Comparison of ENCODE assay signal across 8 cellular contexts in genomic region chr11:34359548-34359891, GRCh38. TPM values are rescaled to one million over a fixed set of nuclear protein-coding genes. Genes with fewer than 3 reads are reported as not detected.
DNase-seq lines count a peak whose midpoint lies in the region; ATAC-seq and TF ChIP-seq lines count a peak whose summit lies in the region.

No MANE protein-coding gene starts in this region.

- no peak for ATAC-seq in GM18511 (IDR thresholded peaks at IDR 0.05; ENCODE audit: unreplicated experiment)

- H3K9me3 ChIP-seq in DOHH2 (ENCODE audit: control insufficient read depth, insufficient read depth, low read length) (no peaks in the 10 kb centered on the region), Loucy (ENCODE audit: insufficient read depth, low read depth, low read length) (no peaks in the 10 kb centered on the region), ectodermal cell (ENCODE audit: control insufficient read depth, low read length) (no peaks in the 10 kb centered on the region), osteoblast (ENCODE audit: low read depth, low read length) (no peaks in the 10 kb centered on the region)

- no peaks in the 10 kb centered on the region for H3K36me3 ChIP-seq in DOHH2 (ENCODE audit: control insufficient read depth, low read length)
- H3K36me3 ChIP-seq in Loucy (ENCODE audit: insufficient read depth, low read length) = no peaks in the 10 kb centered on the region
- no peaks in the 10 kb centered on the region for H3K36me3 ChIP-seq in ectodermal cell (ENCODE audit: control insufficient read depth, insufficient read depth, low read length)
- no peaks in the 10 kb centered on the region for H3K36me3 ChIP-seq in osteoblast (ENCODE audit: insufficient read depth, low read length)

- H3K27ac ChIP-seq in DOHH2 (ENCODE audit: low read depth, low read length) (no peak overlapping the region), ectodermal cell (ENCODE audit: insufficient read depth, low read depth, low read length, poor library complexity, severe bottlenecking) (no peak overlapping the region), osteoblast (ENCODE audit: low read depth, low read length) (no peak overlapping the region)

- H4K20me1 ChIP-seq in DOHH2 (ENCODE audit: control insufficient read depth, insufficient read depth, low read depth, low read length) (no peaks in the 10 kb centered on the region), Loucy (ENCODE audit: insufficient read depth, low read length, poor library complexity, severe bottlenecking) (peaks cover 5% of the 10 kb centered on the region), osteoblast (ENCODE audit: insufficient read depth, low read length) (peaks cover 16% of the 10 kb centered on the region)

- H3K4me1 ChIP-seq in DOHH2 (ENCODE audit: control insufficient read depth, low read length) (peaks cover 23% of the 10 kb centered on the region), Loucy (ENCODE audit: insufficient read depth, low read length, poor library complexity, severe bottlenecking) (peaks cover 36% of the 10 kb centered on the region), ectodermal cell (ENCODE audit: control insufficient read depth, insufficient read depth, low read length) (peaks cover 6% of the 10 kb centered on the region), osteoblast (ENCODE audit: insufficient read depth, low read length) (peaks cover 15% of the 10 kb centered on the region)

- peaks cover 60% of the 10 kb centered on the region for H3K27me3 ChIP-seq in DOHH2 (ENCODE audit: control insufficient read depth, low read length)
- peaks cover 4% of the 10 kb centered on the region for H3K27me3 ChIP-seq in Loucy (ENCODE audit: insufficient read depth, low read length, poor library complexity, severe bottlenecking)
- H3K27me3 ChIP-seq in ectodermal cell (ENCODE audit: control insufficient read depth, insufficient read depth, low read length, poor library complexity, severe bottlenecking) = peaks cover 42% of the 10 kb centered on the region
- H3K27me3 ChIP-seq in osteoblast (ENCODE audit: insufficient read depth, low read length) = peaks cover 32% of the 10 kb centered on the region

- H3F3A ChIP-seq in DOHH2 (ENCODE audit: control insufficient read depth, insufficient read depth) (no peaks in the 10 kb centered on the region), Loucy (ENCODE audit: low read depth) (no peaks in the 10 kb centered on the region)

- no peaks in the 10 kb centered on the region for H3K9me2 ChIP-seq in DOHH2 (replicated peaks; ENCODE audit: control insufficient read depth, low read length)
- no peaks in the 10 kb centered on the region for H3K9me2 ChIP-seq in Loucy (replicated peaks; ENCODE audit: low read depth, low read length)

- peak; percentile 47 for TF ChIP-seq CTCF in DOHH2 (IDR thresholded peaks at IDR 0.05; ENCODE audit: low read depth, low read length, poor library complexity, severe bottlenecking)
- peak; percentile 70 for TF ChIP-seq CTCF in Loucy (conservative IDR thresholded peaks at IDR 0.05; ENCODE audit: low read length)
- peak; percentile 47 for TF ChIP-seq CTCF in osteoblast (IDR thresholded peaks at IDR 0.05; ENCODE audit: extremely low read depth, low read depth, low read length)

- DNase-seq in osteoblast (ENCODE audit: insufficient read length, low spot score, missing footprints) (peak; percentile 60), kidney glomerular epithelial cell (lab: John Stamatoyannopoulos, UW) (no peak), MV-4-11 (lab: John Stamatoyannopoulos, UW) (no peak), SW 1271 (lab: John Stamatoyannopoulos, UW) (no peak)

- H3K4me2 ChIP-seq in DOHH2 (ENCODE audit: low read length) (peak overlapping the region; percentile 93), Loucy (ENCODE audit: low read depth, low read length, poor library complexity, severe bottlenecking) (peak overlapping the region; percentile 97), osteoblast (ENCODE audit: insufficient read depth, low read length) (peak overlapping the region; percentile 96)

- H3K79me2 ChIP-seq in DOHH2 (ENCODE audit: control insufficient read depth, low read length) = no peaks in the 10 kb centered on the region
- H3K79me2 ChIP-seq in Loucy (ENCODE audit: insufficient read depth, low read length) = no peaks in the 10 kb centered on the region
- peaks cover 12% of the 10 kb centered on the region for H3K79me2 ChIP-seq in osteoblast (ENCODE audit: insufficient read depth, low read length)

- peak overlapping the region; percentile 79; the same call in 1 of the 2 replicates for H2AFZ ChIP-seq in Loucy (ENCODE audit: low read length)
- peak overlapping the region; percentile 69 for H2AFZ ChIP-seq in osteoblast (ENCODE audit: low read length)

- WGBS in ectodermal cell, 2 experiments = 0 to 22% methylated on average over 1 to 2 of the region's 4 CpGs

- H3K9ac ChIP-seq in Loucy (ENCODE audit: low read depth, low read length, poor library complexity, severe bottlenecking) = peak overlapping the region; percentile 78

- H3K4me3 ChIP-seq in DOHH2 (ENCODE audit: low read length) (peak overlapping the region; percentile 80), Loucy (ENCODE audit: low read length, poor library complexity, severe bottlenecking) (peak overlapping the region; percentile 75), ectodermal cell (ENCODE audit: insufficient read depth, low read depth, low read length) (peak overlapping the region; percentile 50), osteoblast (ENCODE audit: insufficient read depth, low read length) (peak overlapping the region; percentile 71)

RNA-seq across cellular contexts. Expression of gene ABTB2, which starts 1.7 kb away (rescaled TPM):
- 1.3 TPM for polyA plus RNA-seq in ectodermal cell (2013, experiment 1 of 4)
- 1.00 TPM for polyA plus RNA-seq in ectodermal cell (2013, experiment 2 of 4)
- polyA plus RNA-seq in ectodermal cell (2013, experiment 3 of 4) = 0.80 TPM
- 1.1 TPM for polyA plus RNA-seq in ectodermal cell (2013, experiment 4 of 4)
- total RNA-seq in osteoblast = 5.1 and 5.9 TPM in 2 replicates
